ENCODE assay signal across 1 cellular context in genomic region chr15:81297580-81298575, GRCh38.
TF ChIP-seq lines count a peak whose summit lies in the region.

No MANE protein-coding gene starts in this region.

TF ChIP-seq in GM12878, 131 proteins besides CTCF, POLR2A, EP300 and RAD21 (continued from another document):
- TF ChIP-seq ZBTB11 (CRISPR knock-in tag; IDR thresholded peaks at IDR 0.05) = no peak
- TF ChIP-seq CREM (IDR thresholded peaks at IDR 0.05; ENCODE audit: low read depth) = 0 out of 2 replicates have a peak, but pooled peaks have one; percentile 22
- TF ChIP-seq STAT1 (conservative IDR thresholded peaks at IDR 0.05) = no peak
- TF ChIP-seq NR2C2 (IDR thresholded peaks at IDR 0.05; ENCODE audit: borderline replicate concordance, control insufficient read depth, insufficient read length, low read depth) = no peak
- TF ChIP-seq ATF7 (IDR thresholded peaks at IDR 0.05; ENCODE audit: low read depth) = no peak
- TF ChIP-seq ZNF687 (IDR thresholded peaks at IDR 0.05) = 0 out of 2 replicates have a peak, but pooled peaks have one; percentile 1
- TF ChIP-seq BCL3 (IDR thresholded peaks at IDR 0.05; ENCODE audit: borderline replicate concordance, insufficient read depth, low read depth, low read length, poor library complexity, severe bottlenecking) = no peak
- 0 out of 2 replicates have a peak, but pooled peaks have one; percentile 17 for TF ChIP-seq TARDBP (IDR thresholded peaks at IDR 0.05; ENCODE audit: borderline replicate concordance)
- TF ChIP-seq SP1 (IDR thresholded peaks at IDR 0.05; ENCODE audit: low read depth, low read length) = no peak
- peak; percentile 66; the same call in 1 of the 2 replicates for TF ChIP-seq PKNOX1 (IDR thresholded peaks at IDR 0.05)
- TF ChIP-seq POU2F2 (IDR thresholded peaks at IDR 0.05; ENCODE audit: borderline replicate concordance, low read depth, low read length) = 0 out of 3 replicates have a peak, but pooled peaks have one; percentile 23
- TF ChIP-seq EGR1 (IDR thresholded peaks at IDR 0.05; ENCODE audit: borderline replicate concordance in 1 of 2, low read depth in 2 of 2, low read length in 2 of 2) = no peak
- TF ChIP-seq GATAD2B (conservative IDR thresholded peaks at IDR 0.05; ENCODE audit: low read depth) = no peak
- no peak for TF ChIP-seq IRF4 (IDR thresholded peaks at IDR 0.05; ENCODE audit: low read depth, low read length)
